In genomic region chr1:113456967-113457366, GRCh38 we compare ENCODE assay signal across 10 cellular contexts.
DNase-seq lines count a peak whose midpoint lies in the region; ATAC-seq and TF ChIP-seq lines count a peak whose summit lies in the region.
"Had no signal": no experiment of that assay in that cellular context is flagged by ENCODE, and none has a peak within 500 bp of the region (broad histone marks: within the 10 kb centered on the region; RNA-seq: fewer than 3 reads in every experiment).

No MANE protein-coding gene starts in this region.

- H3K36me3 Mint-ChIP-seq in Calu3 (ENCODE audit: insufficient read depth, unreplicated experiment): peaks cover 4% of the 10 kb centered on the region
- H3K36me3 Mint-ChIP-seq in CD14-positive monocyte: no peaks in the 10 kb centered on the region

- H3K27me3 Mint-ChIP-seq in Calu3 (ENCODE audit: unreplicated experiment) (no peaks in the 10 kb centered on the region), CD14-positive monocyte (ENCODE audit: low read depth in 3 of 3) (no peaks in the 10 kb centered on the region)

- H3K4me3 ChIP-seq in Panc1 (ENCODE audit: low read depth in 2 of 2, low read length in 2 of 2) (peak overlapping the region; percentile 14 to 23; a peak in 3 of 4 replicates), esophagus muscularis mucosa (peak overlapping the region in 1 of 4 donors; percentile 13)

- TF ChIP-seq CTCF in Calu3 (IDR thresholded peaks at IDR 0.05; ENCODE audit: unreplicated experiment) (no peak), Panc1 (IDR thresholded peaks at IDR 0.05) (no peak), esophagus muscularis mucosa (IDR thresholded peaks at IDR 0.05) (no peak), omental fat pad (IDR thresholded peaks at IDR 0.05) (no peak), CD14-positive monocyte (IDR thresholded peaks at IDR 0.05) (no peak)

- ATAC-seq in Panc1 (peak; percentile 99), omental fat pad (ENCODE audit: low FRiP score) (peak; percentile 93), HG02623 (IDR thresholded peaks at IDR 0.05; ENCODE audit: unreplicated experiment) (no peak), HG03175 (IDR thresholded peaks at IDR 0.05; ENCODE audit: unreplicated experiment) (no peak)

- DNase-seq in Calu3 (peak; percentile 37), Panc1 (ENCODE audit: low read depth, low spot score) (peak; percentile 72), esophagus muscularis mucosa (ENCODE audit: extremely low spot score) (peak; percentile 89), omental fat pad (ENCODE audit: low spot score) (no peak), CD14-positive monocyte (ENCODE audit: low spot score) (no peak)
- DNase-seq in stimulated activated naive CD4-positive, alpha-beta T cell treated with Interleukin-2 at 50 U/mL for 16 hours (lab: John Stamatoyannopoulos, UW): no peak

- no peak for TF ChIP-seq POLR2A in esophagus muscularis mucosa (IDR thresholded peaks at IDR 0.05; ENCODE audit: low read depth)

- H3K27ac Mint-ChIP-seq in Calu3 (ENCODE audit: unreplicated experiment) (peak overlapping the region; percentile 95), CD14-positive monocyte (no peak overlapping the region)
- H3K27ac Mint-ChIP-seq: T-helper 1 cell treated with Interleukin-12 subunit alpha and Interleukin-12 subunit beta and Interleukin-4 antibody, amounts not matched to agents 30 μg/mL and 1 μg/mL, for 36 hours had no signal

- H3K9me3 ChIP-seq in Panc1 (ENCODE audit: control insufficient read depth, insufficient read depth, low read depth, low read length) (no peaks in the 10 kb centered on the region), esophagus muscularis mucosa (no peaks in the 10 kb centered on the region)
- H3K9me3 ChIP-seq: neutrophil had no signal

- intact Hi-C loops in Calu3 (cut with micrococcal nuclease; ENCODE audit: unreplicated experiment): no loop called here
- intact Hi-C loops in Panc1 (cut with micrococcal nuclease; ENCODE audit: unreplicated experiment): no loop called here
- intact Hi-C loops in esophagus muscularis mucosa (cut with DNase I): no loop called here
- intact Hi-C loops in CD14-positive monocyte (cut with micrococcal nuclease): no loop called here

- H3K4me1 Mint-ChIP-seq in Calu3 (ENCODE audit: low read depth, unreplicated experiment): peaks cover 30% of the 10 kb centered on the region
- H3K4me1 Mint-ChIP-seq in CD14-positive monocyte: peaks cover 2% of the 10 kb centered on the region

- TF ChIP-seq EP300 in esophagus muscularis mucosa (IDR thresholded peaks at IDR 0.05): no peak

- CTCF ChIA-PET in Calu3 (lab: Charles Lee) (interaction anchor here (0.6 to 1.3 kb wide), 3 partner anchors 59 to 317 kb away, joined by 3 to 7 read pairs (median 7); no protein-coding TSS in a partner anchor), Panc1 (lab: Charles Lee) (no interaction called here)

- H3K9me3 Mint-ChIP-seq in Calu3 (ENCODE audit: low read depth, unreplicated experiment): peaks cover 6% of the 10 kb centered on the region
- peaks cover 0 to 11% (median 3%) of the 10 kb centered on the region in 7 donors for H3K9me3 Mint-ChIP-seq in CD14-positive monocyte
- H3K9me3 Mint-ChIP-seq: T-helper 1 cell treated with Interleukin-12 subunit alpha and Interleukin-12 subunit beta and Interleukin-4 antibody, amounts not matched to agents 30 μg/mL and 1 μg/mL, for 36 hours had no signal

- in situ Hi-C loops in Panc1 (cut with HindIII; ENCODE audit: low pct_unique_long_range_greater_than_20kb, low sequenced_read_pairs): no loop called here

- POLR2A ChIA-PET in Panc1 (lab: Charles Lee): no interaction called here

- BruUV-seq in Calu3 (replicated peaks; lab: Mats Ljungman, UMichigan): no TSS peak
- no TSS peak for BruUV-seq in Panc1 (replicated peaks; lab: Mats Ljungman, UMichigan)

- H3K27ac ChIP-seq in Panc1 (ENCODE audit: low read length) (peak overlapping the region; percentile 72), esophagus muscularis mucosa (replicated peaks in 1 of 4) (peak overlapping the region in 3 of 4 donors; percentile 4 to 51 (median 6))
- H3K27ac ChIP-seq: neutrophil had no signal

- H3K27me3 ChIP-seq in Panc1 (ENCODE audit: control insufficient read depth, insufficient read depth, low read length): no peaks in the 10 kb centered on the region
- no peaks in the 10 kb centered on the region for H3K27me3 ChIP-seq in esophagus muscularis mucosa
- H3K27me3 ChIP-seq: neutrophil had no signal

- H3K4me1 ChIP-seq in Panc1 (ENCODE audit: control insufficient read depth, insufficient read depth, low read length) (peaks cover 12% of the 10 kb centered on the region), esophagus muscularis mucosa (peaks cover under 1 to 37% (median 34%) of the 10 kb centered on the region in 4 donors)

- WGBS in esophagus muscularis mucosa: 33% methylated on average over 2 of the region's 2 CpGs

- H3K36me3 ChIP-seq in Panc1 (ENCODE audit: control insufficient read depth, insufficient read depth, low read length) (no peaks in the 10 kb centered on the region), esophagus muscularis mucosa (no peaks in the 10 kb centered on the region)
- H3K36me3 ChIP-seq: neutrophil had no signal

- peak overlapping the region; percentile 48 for H3K4me3 Mint-ChIP-seq in Calu3 (ENCODE audit: low read depth, unreplicated experiment)
- no peak overlapping the region for H3K4me3 Mint-ChIP-seq in CD14-positive monocyte
- H3K4me3 Mint-ChIP-seq: T-helper 1 cell treated with Interleukin-12 subunit alpha and Interleukin-12 subunit beta and Interleukin-4 antibody, amounts not matched to agents 30 μg/mL and 1 μg/mL, for 36 hours had no signal

Comparison
In these comparisons a context has a peak if more than half of its experiments do, and no peak if none do; other contexts are left out.
1. DNase-seq: peak in Calu3 (single experiment), Panc1 (single experiment) and esophagus muscularis mucosa (single experiment); none in omental fat pad (single experiment), stimulated activated naive CD4-positive, alpha-beta T cell treated with Interleukin-2 at 50 U/mL for 16 hours (single experiment) and CD14-positive monocyte (single experiment).
2. ATAC-seq: peak in Panc1 (single experiment) and omental fat pad (single experiment); none in HG02623 (single experiment) and HG03175 (single experiment).